ENCODE assay signal across 1 cellular context in genomic region chr17:50280068-50280467, GRCh38.
TF ChIP-seq lines count a peak whose summit lies in the region.

No MANE protein-coding gene starts in this region.

TF ChIP-seq in HEK293, 187 proteins besides CTCF, POLR2A, EP300 and RAD21 (continued from another document):
- TF ChIP-seq, protein P1, sequence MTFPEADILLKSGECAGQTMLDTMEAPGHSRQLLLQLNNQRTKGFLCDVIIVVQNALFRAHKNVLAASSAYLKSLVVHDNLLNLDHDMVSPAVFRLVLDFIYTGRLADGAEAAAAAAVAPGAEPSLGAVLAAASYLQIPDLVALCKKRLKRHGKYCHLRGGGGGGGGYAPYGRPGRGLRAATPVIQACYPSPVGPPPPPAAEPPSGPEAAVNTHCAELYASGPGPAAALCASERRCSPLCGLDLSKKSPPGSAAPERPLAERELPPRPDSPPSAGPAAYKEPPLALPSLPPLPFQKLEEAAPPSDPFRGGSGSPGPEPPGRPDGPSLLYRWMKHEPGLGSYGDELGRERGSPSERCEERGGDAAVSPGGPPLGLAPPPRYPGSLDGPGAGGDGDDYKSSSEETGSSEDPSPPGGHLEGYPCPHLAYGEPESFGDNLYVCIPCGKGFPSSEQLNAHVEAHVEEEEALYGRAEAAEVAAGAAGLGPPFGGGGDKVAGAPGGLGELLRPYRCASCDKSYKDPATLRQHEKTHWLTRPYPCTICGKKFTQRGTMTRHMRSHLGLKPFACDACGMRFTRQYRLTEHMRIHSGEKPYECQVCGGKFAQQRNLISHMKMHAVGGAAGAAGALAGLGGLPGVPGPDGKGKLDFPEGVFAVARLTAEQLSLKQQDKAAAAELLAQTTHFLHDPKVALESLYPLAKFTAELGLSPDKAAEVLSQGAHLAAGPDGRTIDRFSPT (tag by site-specific recombination; IDR thresholded peaks at IDR 0.05): no peak
- peak; percentile 38; the same call in 1 of the 2 replicates for TF ChIP-seq GLIS2 (tag by site-specific recombination; IDR thresholded peaks at IDR 0.05)
- peak; percentile 34; the same call in 1 of the 2 replicates for TF ChIP-seq KLF1 (tag by site-specific recombination; IDR thresholded peaks at IDR 0.05)
- TF ChIP-seq, protein P2, sequence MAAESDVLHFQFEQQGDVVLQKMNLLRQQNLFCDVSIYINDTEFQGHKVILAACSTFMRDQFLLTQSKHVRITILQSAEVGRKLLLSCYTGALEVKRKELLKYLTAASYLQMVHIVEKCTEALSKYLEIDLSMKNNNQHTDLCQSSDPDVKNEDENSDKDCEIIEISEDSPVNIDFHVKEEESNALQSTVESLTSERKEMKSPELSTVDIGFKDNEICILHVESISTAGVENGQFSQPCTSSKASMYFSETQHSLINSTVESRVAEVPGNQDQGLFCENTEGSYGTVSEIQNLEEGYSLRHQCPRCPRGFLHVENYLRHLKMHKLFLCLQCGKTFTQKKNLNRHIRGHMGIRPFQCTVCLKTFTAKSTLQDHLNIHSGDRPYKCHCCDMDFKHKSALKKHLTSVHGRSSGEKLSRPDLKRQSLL (tag by site-specific recombination; IDR thresholded peaks at IDR 0.05): no peak
- no peak for TF ChIP-seq MYNN (tag by site-specific recombination; IDR thresholded peaks at IDR 0.05; ENCODE audit: borderline replicate concordance)
- no peak for TF ChIP-seq ZBTB1 (tag by site-specific recombination; IDR thresholded peaks at IDR 0.05)
- TF ChIP-seq ZNF416 (tag by site-specific recombination; IDR thresholded peaks at IDR 0.05): no peak
- TF ChIP-seq GLIS1 (tag by site-specific recombination; IDR thresholded peaks at IDR 0.05): peak; percentile 75
- TF ChIP-seq, protein P3, sequence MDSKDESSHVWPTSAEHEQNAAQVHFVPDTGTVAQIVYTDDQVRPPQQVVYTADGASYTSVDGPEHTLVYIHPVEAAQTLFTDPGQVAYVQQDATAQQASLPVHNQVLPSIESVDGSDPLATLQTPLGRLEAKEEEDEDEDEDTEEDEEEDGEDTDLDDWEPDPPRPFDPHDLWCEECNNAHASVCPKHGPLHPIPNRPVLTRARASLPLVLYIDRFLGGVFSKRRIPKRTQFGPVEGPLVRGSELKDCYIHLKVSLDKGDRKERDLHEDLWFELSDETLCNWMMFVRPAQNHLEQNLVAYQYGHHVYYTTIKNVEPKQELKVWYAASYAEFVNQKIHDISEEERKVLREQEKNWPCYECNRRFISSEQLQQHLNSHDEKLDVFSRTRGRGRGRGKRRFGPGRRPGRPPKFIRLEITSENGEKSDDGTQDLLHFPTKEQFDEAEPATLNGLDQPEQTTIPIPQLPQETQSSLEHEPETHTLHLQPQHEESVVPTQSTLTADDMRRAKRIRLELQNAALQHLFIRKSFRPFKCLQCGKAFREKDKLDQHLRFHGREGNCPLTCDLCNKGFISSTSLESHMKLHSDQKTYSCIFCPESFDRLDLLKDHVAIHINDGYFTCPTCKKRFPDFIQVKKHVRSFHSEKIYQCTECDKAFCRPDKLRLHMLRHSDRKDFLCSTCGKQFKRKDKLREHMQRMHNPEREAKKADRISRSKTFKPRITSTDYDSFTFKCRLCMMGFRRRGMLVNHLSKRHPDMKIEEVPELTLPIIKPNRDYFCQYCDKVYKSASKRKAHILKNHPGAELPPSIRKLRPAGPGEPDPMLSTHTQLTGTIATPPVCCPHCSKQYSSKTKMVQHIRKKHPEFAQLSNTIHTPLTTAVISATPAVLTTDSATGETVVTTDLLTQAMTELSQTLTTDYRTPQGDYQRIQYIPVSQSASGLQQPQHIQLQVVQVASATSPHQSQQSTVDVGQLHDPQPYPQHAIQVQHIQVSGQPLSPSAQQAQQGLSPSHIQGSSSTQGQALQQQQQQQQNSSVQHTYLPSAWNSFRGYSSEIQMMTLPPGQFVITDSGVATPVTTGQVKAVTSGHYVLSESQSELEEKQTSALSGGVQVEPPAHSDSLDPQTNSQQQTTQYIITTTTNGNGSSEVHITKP (tag by site-specific recombination; IDR thresholded peaks at IDR 0.05): peak; percentile 47
- no peak for TF ChIP-seq ELK4 (IDR thresholded peaks at IDR 0.05; ENCODE audit: borderline replicate concordance, low read depth, low read length)
- TF ChIP-seq KLF9 (tag by site-specific recombination; IDR thresholded peaks at IDR 0.05; ENCODE audit: low read depth): no peak
- no peak for TF ChIP-seq ZNF433 (tag by site-specific recombination; IDR thresholded peaks at IDR 0.05; ENCODE audit: low read depth)
- no peak for TF ChIP-seq ZNF248 (tag by site-specific recombination; IDR thresholded peaks at IDR 0.05)
- no peak for TF ChIP-seq ZNF701 (tag by site-specific recombination; IDR thresholded peaks at IDR 0.05)
- TF ChIP-seq ZNF391 (tag by site-specific recombination; IDR thresholded peaks at IDR 0.05; ENCODE audit: borderline replicate concordance, low read depth): no peak
- TF ChIP-seq TCF7L2 (IDR thresholded peaks at IDR 0.05; ENCODE audit: borderline replicate concordance, low read depth, low read length): no peak
- TF ChIP-seq ZFHX2 (tag by site-specific recombination; conservative IDR thresholded peaks at IDR 0.05): peak; percentile 63
- peak; percentile 69 for TF ChIP-seq ZIC2 (tag by site-specific recombination; IDR thresholded peaks at IDR 0.05)
- no peak for TF ChIP-seq ZNF473 (tag by site-specific recombination; IDR thresholded peaks at IDR 0.05)
- no peak for TF ChIP-seq ZNF449 (tag by site-specific recombination; IDR thresholded peaks at IDR 0.05)
- TF ChIP-seq ZNF785 (tag by site-specific recombination; IDR thresholded peaks at IDR 0.05): no peak
- TF ChIP-seq ZNF132 (tag by site-specific recombination; IDR thresholded peaks at IDR 0.05; ENCODE audit: borderline replicate concordance): no peak
- no peak for TF ChIP-seq ZNF114 (tag by site-specific recombination; IDR thresholded peaks at IDR 0.05)
- TF ChIP-seq SCRT2 (tag by site-specific recombination; IDR thresholded peaks at IDR 0.05): no peak
- no peak for TF ChIP-seq ZNF510 (tag by site-specific recombination; IDR thresholded peaks at IDR 0.05; ENCODE audit: insufficient replicate concordance)
